In genomic region chr11:30653606-30654005, GRCh38 we compare ENCODE assay signal across 24 cellular contexts.
"Had no signal": no experiment of that assay in that cellular context is flagged by ENCODE, and none has a peak within 500 bp of the region (broad histone marks: within the 10 kb centered on the region; RNA-seq: fewer than 3 reads in every experiment).

No MANE protein-coding gene starts in this region.

- ATAC-seq: activated CD8-positive, alpha-beta T cell treated with anti-CD3 and anti-CD28 coated beads for 36 hours; activated T-helper 17 cell treated with anti-CD3 and anti-CD28 coated beads, Interleukin-2, amount 50 U/mL, for 72 hours; esophagus mucosa; left lobe of liver had no signal

- H3K27ac Mint-ChIP-seq: activated CD8-positive, alpha-beta T cell treated with anti-CD3 and anti-CD28 coated beads for 36 hours; activated naive CD8-positive, alpha-beta T cell treated with anti-CD3 and anti-CD28 coated beads, Interleukin-2, amount 10 ng/mL, durations not matched to agents 7 days and 5 days; activated T-helper 17 cell treated with anti-CD3 and anti-CD28 coated beads, Interleukin-2, amount 50 U/mL, for 72 hours; nephron progenitor cell had no signal

- H3K4me1 Mint-ChIP-seq: activated naive CD8-positive, alpha-beta T cell treated with anti-CD3 and anti-CD28 coated beads, Interleukin-2, amount 10 ng/mL, durations not matched to agents 7 days and 5 days; activated T-helper 17 cell treated with anti-CD3 and anti-CD28 coated beads, Interleukin-2, amount 50 U/mL, for 72 hours; central memory CD8-positive, alpha-beta T cell; nephron progenitor cell had no signal

- H3K27me3 ChIP-seq: brain microvascular endothelial cell, thyroid gland had no signal

- H3K27ac ChIP-seq: brain microvascular endothelial cell, thyroid gland had no signal

- H3K36me3 ChIP-seq: brain microvascular endothelial cell, thyroid gland had no signal

- H3K4me3 ChIP-seq: thyroid gland had no signal

- H3K9me3 Mint-ChIP-seq: activated CD8-positive, alpha-beta T cell treated with anti-CD3 and anti-CD28 coated beads for 36 hours; activated naive CD8-positive, alpha-beta T cell treated with anti-CD3 and anti-CD28 coated beads, Interleukin-2, amount 10 ng/mL, durations not matched to agents 7 days and 5 days; activated T-helper 17 cell treated with anti-CD3 and anti-CD28 coated beads, Interleukin-2, amount 50 U/mL, for 72 hours; nephron progenitor cell had no signal

- H3K9me3 ChIP-seq: thyroid gland had no signal

- H3K36me3 Mint-ChIP-seq: activated naive CD8-positive, alpha-beta T cell treated with anti-CD3 and anti-CD28 coated beads, Interleukin-2, amount 10 ng/mL, durations not matched to agents 7 days and 5 days had no signal

- H3K27me3 Mint-ChIP-seq: activated CD8-positive, alpha-beta T cell treated with anti-CD3 and anti-CD28 coated beads for 36 hours; activated T-helper 17 cell treated with anti-CD3 and anti-CD28 coated beads, Interleukin-2, amount 50 U/mL, for 72 hours; central memory CD8-positive, alpha-beta T cell had no signal

- H3K4me1 ChIP-seq: thyroid gland had no signal

- FAIRE-seq: keratinocyte had no signal

- H3K4me3 Mint-ChIP-seq: activated CD8-positive, alpha-beta T cell treated with anti-CD3 and anti-CD28 coated beads for 36 hours; activated naive CD8-positive, alpha-beta T cell treated with anti-CD3 and anti-CD28 coated beads, Interleukin-2, amount 10 ng/mL, durations not matched to agents 7 days and 5 days; activated T-helper 17 cell treated with anti-CD3 and anti-CD28 coated beads, Interleukin-2, amount 50 U/mL, for 72 hours; central memory CD8-positive, alpha-beta T cell; nephron progenitor cell had no signal

- DNase-seq: activated CD4-positive, alpha-beta T cell treated with anti-CD3 and anti-CD28 coated beads for 48 hours; activated CD4-positive, CD25-positive, alpha-beta regulatory T cell; activated CD8-positive, alpha-beta T cell treated with anti-CD3 and anti-CD28 coated beads for 36 hours; activated naive CD4-positive, alpha-beta T cell; activated naive CD8-positive, alpha-beta T cell treated with anti-CD3 and anti-CD28 coated beads, Interleukin-2, amount 10 ng/mL, durations not matched to agents 7 days and 5 days; activated T-cell treated with anti-CD3 and anti-CD28 coated beads, Interleukin-2, amount 50 U/mL, for 1 hour; brain microvascular endothelial cell; cortex of kidney; effector CD4-positive, alpha-beta T cell; hippocampal formation; mammary epithelial cell; nephron progenitor cell; nucleus accumbens; posterior cingulate gyrus; retina; stimulated activated CD8-positive, alpha-beta memory T cell treated with anti-CD3 and anti-CD28 coated beads, Interleukin-4, amount 100 ng/mL, for 48 hours; stimulated activated naive CD4-positive, alpha-beta T cell treated with Interleukin-2 at 50 U/mL for 16 hours; T1000; thyroid gland had no signal
